Comparison of ENCODE assay signal across 18 cellular contexts in the genomic region with DNA sequence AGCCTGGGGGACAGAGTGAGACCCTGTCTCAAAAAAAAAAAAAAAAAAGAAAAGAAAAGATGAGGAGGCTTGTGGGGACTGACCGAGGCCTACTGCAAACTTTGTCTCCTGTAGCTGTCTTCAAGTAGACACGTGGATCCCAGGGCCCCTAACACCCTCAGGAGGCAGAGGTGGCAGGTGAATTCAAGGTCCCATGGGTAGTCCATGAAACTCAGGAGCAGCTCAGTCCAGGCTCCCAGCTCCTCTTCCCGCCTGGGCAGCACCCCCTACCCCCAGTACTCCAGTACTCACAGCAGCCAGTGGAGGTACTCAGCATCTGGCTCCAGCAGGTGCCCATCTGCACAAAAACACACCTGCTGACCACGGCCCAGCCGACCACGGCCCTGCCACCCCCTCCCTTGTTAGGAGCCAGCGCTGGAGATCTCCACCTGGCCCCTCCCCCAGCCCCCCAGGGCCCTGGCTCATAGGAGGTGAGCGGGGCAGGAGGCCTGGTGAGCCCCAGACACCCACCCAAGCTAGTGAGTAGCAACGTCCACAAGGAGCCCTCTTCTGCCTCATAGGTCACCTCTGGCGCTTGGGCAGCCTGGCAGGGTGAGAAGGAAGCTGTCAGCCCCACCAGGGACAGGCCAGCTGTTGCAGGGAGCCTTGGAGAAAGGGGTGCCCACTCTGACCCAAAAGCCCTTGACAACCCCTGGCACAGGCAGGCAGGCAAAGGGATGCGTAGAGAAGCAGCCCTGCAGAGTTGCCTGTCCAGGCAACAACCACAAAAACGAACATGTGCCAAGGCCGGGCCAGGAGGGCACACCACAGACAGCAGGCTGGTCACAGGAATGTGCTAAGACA.
"Had no signal": no experiment of that assay in that cellular context is flagged by ENCODE, and none has a peak within 500 bp of the region (broad histone marks: within the 10 kb centered on the region; RNA-seq: fewer than 3 reads in every experiment).

No MANE protein-coding gene starts in this region.

- DNase-seq: activated CD4-positive, alpha-beta memory T cell treated with anti-CD3 and anti-CD28 coated beads, Interleukin-2, amount 10 ng/mL, durations not matched to agents 7 days and 5 days; activated CD8-positive, alpha-beta memory T cell treated with anti-CD3 and anti-CD28 coated beads, Interleukin-2, amount 50 U/mL, for 4 hours; activated naive CD4-positive, alpha-beta T cell; colonic mucosa; esophagus squamous epithelium; foreskin fibroblast; glutamatergic neuron; left colon; mammary epithelial cell; naive thymus-derived CD4-positive, alpha-beta T cell; occipital lobe; psoas muscle; stimulated activated CD4-positive, alpha-beta T cell treated with anti-CD3 and anti-CD28 coated beads, Interleukin-2, amount 100 ng/mL, for 48 hours; stimulated activated naive CD4-positive, alpha-beta T cell treated with Interleukin-2 at 50 U/mL for 16 hours; trophoblast cell had no signal

- H3K27me3 ChIP-seq: adrenal gland, colonic mucosa, esophagus squamous epithelium had no signal

- H3K9me3 Mint-ChIP-seq: activated CD4-positive, alpha-beta memory T cell treated with anti-CD3 and anti-CD28 coated beads, Interleukin-2, amount 10 ng/mL, durations not matched to agents 7 days and 5 days; activated T-helper 1 cell treated with anti-CD3 and anti-CD28 coated beads, Interleukin-12 subunit alpha, Interleukin-12 subunit beta, Interleukin-2, Interleukin-4 antibody, amounts not matched to agents 30 ng/mL and 10 ng/mL and 1 ng/mL, durations not matched to agents 14 hours and 24 hours and 36 hours; T-helper 2 cell treated with Interferon-gamma antibody and Interleukin-4, amounts not matched to agents 5 μg/mL and 100 μg/mL, for 36 hours had no signal

- ATAC-seq: left colon; naive thymus-derived CD4-positive, alpha-beta T cell; psoas muscle had no signal

- H3K27ac Mint-ChIP-seq: activated CD4-positive, alpha-beta memory T cell treated with anti-CD3 and anti-CD28 coated beads, Interleukin-2, amount 10 ng/mL, durations not matched to agents 7 days and 5 days; activated T-helper 1 cell treated with anti-CD3 and anti-CD28 coated beads, Interleukin-12 subunit alpha, Interleukin-12 subunit beta, Interleukin-2, Interleukin-4 antibody, amounts not matched to agents 30 ng/mL and 10 ng/mL and 1 ng/mL, durations not matched to agents 14 hours and 24 hours and 36 hours; T-helper 2 cell treated with Interferon-gamma antibody and Interleukin-4, amounts not matched to agents 5 μg/mL and 100 μg/mL, for 36 hours had no signal

- H3K9me3 ChIP-seq: adrenal gland, colonic mucosa, esophagus squamous epithelium, psoas muscle had no signal

- H3K27ac ChIP-seq: adrenal gland, colonic mucosa, esophagus squamous epithelium, psoas muscle had no signal

- H3K4me3 Mint-ChIP-seq: activated CD4-positive, alpha-beta memory T cell treated with anti-CD3 and anti-CD28 coated beads, Interleukin-2, amount 10 ng/mL, durations not matched to agents 7 days and 5 days; activated T-helper 1 cell treated with anti-CD3 and anti-CD28 coated beads, Interleukin-12 subunit alpha, Interleukin-12 subunit beta, Interleukin-2, Interleukin-4 antibody, amounts not matched to agents 30 ng/mL and 10 ng/mL and 1 ng/mL, durations not matched to agents 14 hours and 24 hours and 36 hours; naive thymus-derived CD4-positive, alpha-beta T cell; T-helper 2 cell treated with Interferon-gamma antibody and Interleukin-4, amounts not matched to agents 5 μg/mL and 100 μg/mL, for 36 hours had no signal

- H3K4me3 ChIP-seq: adrenal gland, colonic mucosa, esophagus squamous epithelium, psoas muscle had no signal

- H3K27me3 Mint-ChIP-seq: activated CD4-positive, alpha-beta memory T cell treated with anti-CD3 and anti-CD28 coated beads, Interleukin-2, amount 10 ng/mL, durations not matched to agents 7 days and 5 days; naive thymus-derived CD4-positive, alpha-beta T cell had no signal
